In the genomic region with DNA sequence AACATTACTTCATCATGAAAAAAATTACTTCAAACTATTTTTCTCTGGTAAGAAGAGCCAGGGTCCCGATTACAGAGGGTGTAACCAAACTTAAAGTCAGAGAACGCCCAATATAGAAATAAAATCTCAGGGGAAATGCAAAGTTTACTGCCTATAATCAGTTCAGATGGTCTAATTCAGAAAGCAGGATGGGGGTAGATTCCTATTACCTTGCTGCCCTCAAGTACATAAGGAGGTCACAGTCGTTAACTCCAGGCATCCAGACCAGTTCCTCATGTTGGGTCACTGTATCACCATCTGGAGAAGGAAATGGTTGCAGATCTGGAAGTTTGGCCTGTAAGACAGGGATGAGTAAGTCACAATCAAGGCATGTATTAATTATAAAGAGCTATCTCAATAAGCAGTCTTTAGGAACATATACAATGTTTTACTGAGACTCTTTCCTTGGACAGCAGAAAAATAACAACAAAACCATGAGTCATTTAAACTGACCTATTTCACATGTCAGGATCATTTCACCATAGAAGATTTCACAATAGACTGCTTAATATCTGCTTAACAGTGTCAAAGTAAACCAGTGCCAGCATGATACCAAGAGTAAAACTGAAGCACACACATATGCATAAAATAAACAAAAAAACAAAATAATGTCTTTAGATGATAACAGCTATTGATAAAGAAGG, we compare ENCODE assay signal across 9 cellular contexts.
DNase-seq lines count a peak whose midpoint lies in the region; ATAC-seq and TF ChIP-seq lines count a peak whose summit lies in the region.
"Had no signal": no experiment of that assay in that cellular context is flagged by ENCODE, and none has a peak within 500 bp of the region (broad histone marks: within the 10 kb centered on the region; RNA-seq: fewer than 3 reads in every experiment).

No MANE protein-coding gene starts in this region.

- H3K36me3 ChIP-seq in thoracic aorta (peaks cover 8% of the 10 kb centered on the region), A673 (ENCODE audit: insufficient read depth, low read length, poor library complexity, severe bottlenecking) (peaks cover 43% of the 10 kb centered on the region)

- TF ChIP-seq CTCF in activated B cell treated with CpG ODN at 0.5 μM for 24 hours (IDR thresholded peaks at IDR 0.05) (no peak), thoracic aorta (IDR thresholded peaks at IDR 0.05) (no peak), A673 (conservative IDR thresholded peaks at IDR 0.05; ENCODE audit: low read depth, low read length) (no peak)

- no peaks in the 10 kb centered on the region for H3K9me3 ChIP-seq in thoracic aorta
- H3K9me3 ChIP-seq in A673 (ENCODE audit: low read depth, low read length, poor library complexity, severe bottlenecking), result no peaks in the 10 kb centered on the region

- H3K36me3 Mint-ChIP-seq in activated B cell treated with CpG ODN at 0.5 μM for 24 hours (ENCODE audit: low read depth), result peaks cover 41% of the 10 kb centered on the region
- peaks cover 49% of the 10 kb centered on the region for H3K36me3 Mint-ChIP-seq in T-helper 2 cell treated with Interferon-gamma antibody and Interleukin-4, amounts not matched to agents 5 μg/mL and 100 μg/mL, for 36 hours (ENCODE audit: low read depth)

- POLR2A ChIA-PET in activated B cell treated with CpG ODN at 0.5 μM for 24 hours (lab: Charles Lee), result interaction anchor here (1.0 to 2.7 kb wide), 4 partner anchors 26 to 73 kb away, joined by 4 to 11 read pairs (median 5); no protein-coding TSS in a partner anchor
- POLR2A ChIA-PET in A673 (lab: Charles Lee; ENCODE audit: low non-redundant PET), result no interaction called here

- H3K27me3 ChIP-seq in thoracic aorta (replicated peaks; ENCODE audit: insufficient read depth), result no peaks in the 10 kb centered on the region
- H3K27me3 ChIP-seq in A673 (replicated peaks; ENCODE audit: insufficient read depth, low read depth, low read length, poor library complexity), result no peaks in the 10 kb centered on the region

- H3K4me3 Mint-ChIP-seq in activated B cell treated with CpG ODN at 0.5 μM for 24 hours, result peak overlapping the region; percentile 46
- H3K4me3 Mint-ChIP-seq in T-helper 2 cell treated with Interferon-gamma antibody and Interleukin-4, amounts not matched to agents 5 μg/mL and 100 μg/mL, for 36 hours, result no peak overlapping the region

- DNase-seq in activated B cell treated with CpG ODN at 0.5 μM for 24 hours (no peak), left ventricle myocardium superior (no peak), thoracic aorta (ENCODE audit: low spot score) (no peak), A673 (ENCODE audit: low spot score) (no peak), LoVo (ENCODE audit: low spot score) (no peak)
- no peak for DNase-seq in T-helper 2 cell treated with Interferon-gamma antibody and Interleukin-4, amounts not matched to agents 5 μg/mL and 100 μg/mL, for 36 hours (ENCODE audit: low spot score)
- DNase-seq: effector CD4-positive, alpha-beta T cell had no signal

- peak; percentile 7 for ATAC-seq in HG02642 (IDR thresholded peaks at IDR 0.05; ENCODE audit: poor library complexity, unreplicated experiment)
- peak; percentile 57 for ATAC-seq in activated B cell treated with CpG ODN at 0.5 μM for 24 hours (ENCODE audit: low read depth)
- ATAC-seq in left ventricle myocardium superior, result peak; percentile 72
- ATAC-seq in thoracic aorta (ENCODE audit: insufficient number of reproducible peaks, low FRiP score, low read depth), result no peak
- ATAC-seq in GM18517 (IDR thresholded peaks at IDR 0.05; ENCODE audit: unreplicated experiment), result no peak

- no peaks in the 10 kb centered on the region for H3K9me3 Mint-ChIP-seq in activated B cell treated with CpG ODN at 0.5 μM for 24 hours
- no peaks in the 10 kb centered on the region for H3K9me3 Mint-ChIP-seq in T-helper 2 cell treated with Interferon-gamma antibody and Interleukin-4, amounts not matched to agents 5 μg/mL and 100 μg/mL, for 36 hours

- BruUV-seq in A673 (replicated peaks; lab: Mats Ljungman, UMichigan), result no TSS peak

- peaks cover 15 to 18% of the 10 kb centered on the region in 2 donors for H3K4me1 ChIP-seq in thoracic aorta (ENCODE audit: control insufficient read depth in 1 of 2, low read depth in 2 of 2)
- H3K4me1 ChIP-seq in A673 (ENCODE audit: insufficient read depth, low read length, poor library complexity, severe bottlenecking), result peaks cover 10% of the 10 kb centered on the region

- peaks cover 63% of the 10 kb centered on the region for H3K4me1 Mint-ChIP-seq in activated B cell treated with CpG ODN at 0.5 μM for 24 hours
- peaks cover 7% of the 10 kb centered on the region for H3K4me1 Mint-ChIP-seq in T-helper 2 cell treated with Interferon-gamma antibody and Interleukin-4, amounts not matched to agents 5 μg/mL and 100 μg/mL, for 36 hours (ENCODE audit: low read depth)

- CTCF ChIA-PET in activated B cell treated with CpG ODN at 0.5 μM for 24 hours (lab: Charles Lee) (interaction anchor here (0.8 to 1.4 kb wide), 3 partner anchors 19 to 351 kb away, joined by 3 to 4 read pairs (median 3); no protein-coding TSS in a partner anchor), A673 (lab: Charles Lee) (no interaction called here)

- peak overlapping the region; percentile 5 to 68 for H3K27ac ChIP-seq in thoracic aorta
- H3K27ac ChIP-seq in A673 (ENCODE audit: low read depth, low read length, poor library complexity, severe bottlenecking), result no peak overlapping the region

- intact Hi-C loops in activated B cell treated with CpG ODN at 0.5 μM for 24 hours (cut with micrococcal nuclease), result loop anchor here (2.0 kb wide), 3 partner anchors 27 to 75 kb away; no protein-coding TSS in a partner anchor
- intact Hi-C loops in left ventricle myocardium superior (cut with micrococcal nuclease), result no loop called here
- intact Hi-C loops in A673 (cut with micrococcal nuclease; ENCODE audit: unreplicated experiment), result no loop called here

- peak overlapping the region; percentile 93 for H3K27ac Mint-ChIP-seq in activated B cell treated with CpG ODN at 0.5 μM for 24 hours
- H3K27ac Mint-ChIP-seq in T-helper 2 cell treated with Interferon-gamma antibody and Interleukin-4, amounts not matched to agents 5 μg/mL and 100 μg/mL, for 36 hours, result no peak overlapping the region

- H3K4me3 ChIP-seq in thoracic aorta (no peak overlapping the region), A673 (ENCODE audit: low read depth, low read length, poor library complexity, severe bottlenecking) (no peak overlapping the region)

- no peaks in the 10 kb centered on the region for H3K27me3 Mint-ChIP-seq in activated B cell treated with CpG ODN at 0.5 μM for 24 hours
- H3K27me3 Mint-ChIP-seq in T-helper 2 cell treated with Interferon-gamma antibody and Interleukin-4, amounts not matched to agents 5 μg/mL and 100 μg/mL, for 36 hours (ENCODE audit: low read depth), result no peaks in the 10 kb centered on the region

Comparison
In these comparisons a context has a peak if more than half of its experiments do, and no peak if none do; other contexts are left out.
1. ATAC-seq: peak in HG02642 (single experiment), activated B cell treated with CpG ODN at 0.5 μM for 24 hours (single experiment) and left ventricle myocardium superior (single experiment); none in thoracic aorta (single experiment) and GM18517 (single experiment).